In the genomic region with DNA sequence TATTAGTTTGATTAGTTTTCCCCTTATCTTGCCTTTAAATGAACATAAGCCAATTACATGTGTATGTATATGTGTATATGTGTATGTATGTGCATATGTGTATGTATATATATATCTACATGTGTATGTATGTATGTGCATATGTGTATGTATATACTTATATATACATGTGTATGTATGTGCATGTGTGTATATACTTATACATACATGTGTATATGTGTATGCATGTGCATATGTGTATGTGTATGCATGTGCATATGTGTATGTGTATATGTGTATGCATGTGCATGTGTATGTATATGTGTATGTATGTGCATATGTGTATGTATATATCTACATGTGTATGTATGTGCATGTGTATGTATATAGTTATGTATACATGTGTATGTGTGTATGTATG, we compare ENCODE assay signal across 21 cellular contexts.
DNase-seq lines count a peak whose midpoint lies in the region; ATAC-seq, FAIRE-seq and TF ChIP-seq lines count a peak whose summit lies in the region.
"Had no signal": no experiment of that assay in that cellular context is flagged by ENCODE, and none has a peak within 500 bp of the region (broad histone marks: within the 10 kb centered on the region; RNA-seq: fewer than 3 reads in every experiment).

No MANE protein-coding gene starts in this region.

- no peaks in the 10 kb centered on the region for H3K79me2 ChIP-seq in HepG2 (ENCODE audit: insufficient read depth, low read length)

- intact Hi-C loops in HepG2 (cut with micrococcal nuclease; ENCODE audit: unreplicated experiment) (no loop called here), right lobe of liver (cut with DNase I) (no loop called here)
- intact Hi-C loops in naive thymus-derived CD4-positive, alpha-beta T cell (cut with micrococcal nuclease) = no loop called here

- no peak overlapping the region for H3K27ac Mint-ChIP-seq in naive thymus-derived CD4-positive, alpha-beta T cell
- H3K27ac Mint-ChIP-seq: B cell; CD4-positive, alpha-beta T cell; CD8-positive, alpha-beta T cell had no signal

- TF ChIP-seq CTCF in HepG2 (CRISPR knock-in tag; IDR thresholded peaks at IDR 0.05) = no peak
- no peak for TF ChIP-seq CTCF in right lobe of liver (IDR thresholded peaks at IDR 0.05)

- no peaks in the 10 kb centered on the region for H3K9me3 ChIP-seq in HepG2 (ENCODE audit: low read length)
- no peaks in the 10 kb centered on the region for H3K9me3 ChIP-seq in right lobe of liver
- no peaks in the 10 kb centered on the region for H3K9me3 ChIP-seq in naive thymus-derived CD4-positive, alpha-beta T cell (ENCODE audit: control insufficient read depth in 2 of 3, low read length in 3 of 3)
- H3K9me3 ChIP-seq: A549, Caco-2 had no signal

- BruUV-seq in HepG2 (replicated peaks; lab: Mats Ljungman, UMichigan) = no TSS peak

- no peak for ATAC-seq in HepG2
- ATAC-seq in right lobe of liver = no peak
- no peak for ATAC-seq in naive thymus-derived CD4-positive, alpha-beta T cell
- ATAC-seq: A549; CD8-positive, alpha-beta T cell had no signal

- in situ Hi-C loops in HepG2 (cut with HindIII; ENCODE audit: extremely low pct_ligation_motif_present, low pct_unique_long_range_greater_than_20kb) = no loop called here

- H3K9ac ChIP-seq in HepG2 (ENCODE audit: insufficient read depth, low read depth, low read length) = no peak overlapping the region
- H3K9ac ChIP-seq: BLaER1 treated with 17β-estradiol and CSF1 and Interleukin-3, amounts not matched to agents 10 nM and 100 nM had no signal

- H3K27me3 ChIP-seq in HepG2 (ENCODE audit: control insufficient read depth in 1 of 2, insufficient read depth in 2 of 2, low read length in 2 of 2) = no peaks in the 10 kb centered on the region
- H3K27me3 ChIP-seq in right lobe of liver = no peaks in the 10 kb centered on the region
- H3K27me3 ChIP-seq in naive thymus-derived CD4-positive, alpha-beta T cell (ENCODE audit: control insufficient read depth in 2 of 2, insufficient read depth in 2 of 2, low read length in 2 of 2) = no peaks in the 10 kb centered on the region
- H3K27me3 ChIP-seq: BLaER1 treated with 17β-estradiol and CSF1 and Interleukin-3, amounts not matched to agents 10 nM and 100 nM had no signal

- H3K27me3 Mint-ChIP-seq in naive thymus-derived CD4-positive, alpha-beta T cell = no peaks in the 10 kb centered on the region
- H3K27me3 Mint-ChIP-seq: B cell; CD4-positive, alpha-beta T cell had no signal

- H3K4me3 ChIP-seq in HepG2 (replicated peaks in 1 of 3; ENCODE audit: insufficient read depth in 1 of 3, low read depth in 2 of 3, low read length in 3 of 3) = no peak overlapping the region
- H3K4me3 ChIP-seq in right lobe of liver = no peak overlapping the region
- H3K4me3 ChIP-seq in naive thymus-derived CD4-positive, alpha-beta T cell (ENCODE audit: low read length) = no peak overlapping the region
- H3K4me3 ChIP-seq: A549; BLaER1 treated with 17β-estradiol and CSF1 and Interleukin-3, amounts not matched to agents 10 nM and 100 nM had no signal

- H3K4me2 ChIP-seq in HepG2 (ENCODE audit: low read depth, low read length) = no peak overlapping the region
- H3K4me2 ChIP-seq: A549; BLaER1 treated with 17β-estradiol and CSF1 and Interleukin-3, amounts not matched to agents 10 nM and 100 nM had no signal

- H4K20me1 ChIP-seq in HepG2 (ENCODE audit: insufficient read depth, low read length) = no peaks in the 10 kb centered on the region
- H4K20me1 ChIP-seq: BLaER1 treated with 17β-estradiol and CSF1 and Interleukin-3, amounts not matched to agents 10 nM and 100 nM had no signal

- no peak for TF ChIP-seq RAD21 in HepG2 (CRISPR knock-in tag; IDR thresholded peaks at IDR 0.05)

- CTCF ChIA-PET in HepG2 (lab: Yijun Ruan, JAX; ENCODE audit: low intra/inter-chr PET ratio, low total read pairs) = no interaction called here
- CTCF ChIA-PET in naive thymus-derived CD4-positive, alpha-beta T cell (lab: Charles Lee) = no interaction called here

- POLR2A ChIA-PET in HepG2 (lab: Yijun Ruan, JAX) = no interaction called here
- POLR2A ChIA-PET in naive thymus-derived CD4-positive, alpha-beta T cell (lab: Charles Lee) = no interaction called here

- FAIRE-seq in HepG2 (lab: Jason Lieb, UNC) (no peak), frontal cortex (lab: Jason Lieb, UNC) (peak; percentile 3)
- FAIRE-seq: A549, D721Med, G401.6, GM12891 had no signal

- H2AFZ ChIP-seq in HepG2 (ENCODE audit: low read length) = no peak overlapping the region

- no peak overlapping the region for H3K27ac ChIP-seq in HepG2 (ENCODE audit: extremely low read length, insufficient read depth, low read length)
- no peak overlapping the region for H3K27ac ChIP-seq in right lobe of liver
- no peak overlapping the region for H3K27ac ChIP-seq in naive thymus-derived CD4-positive, alpha-beta T cell (ENCODE audit: low read depth, low read length)
- H3K27ac ChIP-seq: 22Rv1; A549; BLaER1 treated with 17β-estradiol and CSF1 and Interleukin-3, amounts not matched to agents 10 nM and 100 nM; C4-2B had no signal

- no peaks in the 10 kb centered on the region for H3K4me1 Mint-ChIP-seq in naive thymus-derived CD4-positive, alpha-beta T cell
- H3K4me1 Mint-ChIP-seq: B cell had no signal

- H3K4me1 ChIP-seq in HepG2 (ENCODE audit: insufficient read depth, low read length) (no peaks in the 10 kb centered on the region), right lobe of liver (no peaks in the 10 kb centered on the region)
- H3K4me1 ChIP-seq in naive thymus-derived CD4-positive, alpha-beta T cell (ENCODE audit: control insufficient read depth in 2 of 2, insufficient read depth in 2 of 2, low read length in 2 of 2) = no peaks in the 10 kb centered on the region
- H3K4me1 ChIP-seq: A549; BLaER1 treated with 17β-estradiol and CSF1 and Interleukin-3, amounts not matched to agents 10 nM and 100 nM; Caco-2 had no signal

- no peak overlapping the region for H3K4me3 Mint-ChIP-seq in naive thymus-derived CD4-positive, alpha-beta T cell
- H3K4me3 Mint-ChIP-seq: B cell; CD4-positive, alpha-beta T cell; CD8-positive, alpha-beta T cell had no signal

- no peak for TF ChIP-seq EP300 in HepG2 (IDR thresholded peaks at IDR 0.05; ENCODE audit: low read depth in 2 of 2, low read length in 2 of 2)
- no peak for TF ChIP-seq EP300 in HepG2 (CRISPR knock-in tag; IDR thresholded peaks at IDR 0.05; ENCODE audit: borderline replicate concordance)

- peaks cover 0 to 14% (median 2%) of the 10 kb centered on the region in 11 donors for H3K9me3 Mint-ChIP-seq in naive thymus-derived CD4-positive, alpha-beta T cell
- H3K9me3 Mint-ChIP-seq: CD4-positive, alpha-beta T cell; CD8-positive, alpha-beta T cell had no signal

- H3K36me3 ChIP-seq in HepG2 (replicated peaks in 1 of 2; ENCODE audit: control insufficient read depth in 1 of 2, insufficient read depth in 2 of 2, low read length in 2 of 2) (no peaks in the 10 kb centered on the region), right lobe of liver (no peaks in the 10 kb centered on the region)
- H3K36me3 ChIP-seq in naive thymus-derived CD4-positive, alpha-beta T cell (ENCODE audit: control insufficient read depth in 2 of 3, insufficient read depth in 3 of 3, low read length in 3 of 3) = no peaks in the 10 kb centered on the region

- no peaks in the 10 kb centered on the region for H3K36me3 Mint-ChIP-seq in naive thymus-derived CD4-positive, alpha-beta T cell
- H3K36me3 Mint-ChIP-seq: CD8-positive, alpha-beta T cell had no signal

- TF ChIP-seq POLR2A in HepG2 (IDR thresholded peaks at IDR 0.05; ENCODE audit: insufficient read depth in 1 of 2, low read depth in 2 of 2, low read length in 2 of 2) = no peak
- no peak for TF ChIP-seq POLR2A in right lobe of liver (IDR thresholded peaks at IDR 0.05)

- DNase-seq in HepG2 (ENCODE audit: low spot score) (no peak), right lobe of liver (no peak), frontal cortex (ENCODE audit: low spot score in 2 of 2) (no peak), renal cortical epithelial cell (ENCODE audit: low read depth) (peak; percentile 0), NCI-H1417 (lab: John Stamatoyannopoulos, UW) (no peak)
- no peak for DNase-seq in naive thymus-derived CD4-positive, alpha-beta T cell
- DNase-seq: AML-193; Caco-2; Calu3; CD4-positive, alpha-beta T cell; CD8-positive, alpha-beta T cell; DMS79 treated with DMSO at 0.1 percent for 48 hours; GF-D8 had no signal

TF ChIP-seq in HepG2, 621 proteins besides CTCF, POLR2A, EP300 and RAD21:
- TF ChIP-seq, protein P1, sequence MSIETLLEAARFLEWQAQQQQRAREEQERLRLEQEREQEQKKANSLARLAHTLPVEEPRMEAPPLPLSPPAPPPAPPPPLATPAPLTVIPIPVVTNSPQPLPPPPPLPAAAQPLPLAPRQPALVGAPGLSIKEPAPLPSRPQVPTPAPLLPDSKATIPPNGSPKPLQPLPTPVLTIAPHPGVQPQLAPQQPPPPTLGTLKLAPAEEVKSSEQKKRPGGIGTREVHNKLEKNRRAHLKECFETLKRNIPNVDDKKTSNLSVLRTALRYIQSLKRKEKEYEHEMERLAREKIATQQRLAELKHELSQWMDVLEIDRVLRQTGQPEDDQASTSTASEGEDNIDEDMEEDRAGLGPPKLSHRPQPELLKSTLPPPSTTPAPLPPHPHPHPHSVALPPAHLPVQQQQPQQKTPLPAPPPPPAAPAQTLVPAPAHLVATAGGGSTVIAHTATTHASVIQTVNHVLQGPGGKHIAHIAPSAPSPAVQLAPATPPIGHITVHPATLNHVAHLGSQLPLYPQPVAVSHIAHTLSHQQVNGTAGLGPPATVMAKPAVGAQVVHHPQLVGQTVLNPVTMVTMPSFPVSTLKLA (IDR thresholded peaks at IDR 0.05) = peak; percentile 59
- TF ChIP-seq ZNF256 (CRISPR knock-in tag; conservative IDR thresholded peaks at IDR 0.05) = no peak
